In the genomic region with DNA sequence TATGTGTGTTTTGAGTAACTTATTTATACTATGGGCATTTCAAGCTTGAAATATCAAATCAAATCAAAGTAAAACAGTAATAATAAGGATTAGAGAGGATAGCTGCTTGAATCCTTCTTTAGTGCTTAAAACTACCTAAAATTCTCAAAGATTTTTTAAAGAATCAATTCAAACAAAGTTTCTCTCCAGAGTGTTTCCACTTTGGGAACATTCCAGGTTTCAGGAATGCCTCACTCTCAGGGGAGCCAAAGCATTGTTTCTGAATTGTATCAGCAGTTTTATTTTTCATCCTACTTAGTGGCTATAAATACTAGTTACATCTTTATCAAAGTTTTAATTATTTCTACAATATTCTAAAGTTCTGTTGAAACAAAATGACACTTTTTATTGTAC, we compare ENCODE assay signal across 11 cellular contexts. TPM values are rescaled to one million over a fixed set of nuclear protein-coding genes. Genes with fewer than 3 reads are reported as not detected.
A peak's percentile ranks its signal among the peaks of the same experiment; 100 is the strongest.
DNase-seq lines count a peak whose midpoint lies in the region; ATAC-seq and TF ChIP-seq lines count a peak whose summit lies in the region.
"Had no signal": no experiment of that assay in that cellular context is flagged by ENCODE, and none has a peak within 500 bp of the region (broad histone marks: within the 10 kb centered on the region; RNA-seq: fewer than 3 reads in every experiment).

No MANE protein-coding gene starts in this region.

- no peaks in the 10 kb centered on the region for H3K79me2 ChIP-seq in osteoblast (ENCODE audit: insufficient read depth, low read length)

- H3K27me3 Mint-ChIP-seq in immature natural killer cell (ENCODE audit: low read depth in 3 of 3), result peaks cover 2 to 3% (median 3%) of the 10 kb centered on the region in 3 donors
- H3K27me3 Mint-ChIP-seq: activated CD4-positive, alpha-beta memory T cell treated with anti-CD3 and anti-CD28 coated beads, Interleukin-2, amount 10 ng/mL, durations not matched to agents 7 days and 5 days; central memory CD8-positive, alpha-beta T cell had no signal

- intact Hi-C loops in Right ventricle myocardium superior (cut with DNase I) (no loop called here), cardiac septum (cut with DNase I) (loop anchor here (10.0 kb wide), 1 partner anchor 121 kb away; no protein-coding TSS in a partner anchor), vagina (cut with DNase I) (no loop called here)

- TF ChIP-seq POLR2A in vagina (IDR thresholded peaks at IDR 0.05), result no peak

- H2AFZ ChIP-seq in osteoblast (ENCODE audit: low read length), result peak overlapping the region; percentile 82

- no peak overlapping the region for H3K27ac Mint-ChIP-seq in immature natural killer cell
- H3K27ac Mint-ChIP-seq: activated CD4-positive, alpha-beta memory T cell treated with anti-CD3 and anti-CD28 coated beads, Interleukin-2, amount 10 ng/mL, durations not matched to agents 7 days and 5 days had no signal

- TF ChIP-seq CTCF in fibroblast of mammary gland (conservative IDR thresholded peaks at IDR 0.05; ENCODE audit: control insufficient read depth, insufficient read depth, low read depth, low read length) (no peak), osteoblast (IDR thresholded peaks at IDR 0.05; ENCODE audit: extremely low read depth, low read depth, low read length) (no peak), vagina (IDR thresholded peaks at IDR 0.05) (no peak)

- no peak for DNase-seq in Right ventricle myocardium superior
- no peak for DNase-seq in cardiac septum (ENCODE audit: low spot score)
- peak; percentile 54 for DNase-seq in fibroblast of mammary gland (ENCODE audit: low read depth)
- DNase-seq in osteoblast (ENCODE audit: insufficient read length, low spot score, missing footprints), result no peak
- DNase-seq in vagina (ENCODE audit: extremely low spot score in 2 of 2), result no peak
- DNase-seq in immature natural killer cell, result no peak
- no peak for DNase-seq in kidney glomerular epithelial cell (lab: John Stamatoyannopoulos, UW)
- no peak for DNase-seq in cerebellar nuclear complex (lab: John Stamatoyannopoulos, UW)
- DNase-seq: 8988T; activated CD4-positive, alpha-beta memory T cell treated with anti-CD3 and anti-CD28 coated beads, Interleukin-2, amount 10 ng/mL, durations not matched to agents 7 days and 5 days had no signal

- no peaks in the 10 kb centered on the region for H3K36me3 Mint-ChIP-seq in immature natural killer cell

- no peak overlapping the region for H3K4me3 Mint-ChIP-seq in immature natural killer cell
- H3K4me3 Mint-ChIP-seq: activated CD4-positive, alpha-beta memory T cell treated with anti-CD3 and anti-CD28 coated beads, Interleukin-2, amount 10 ng/mL, durations not matched to agents 7 days and 5 days; central memory CD8-positive, alpha-beta T cell had no signal

- H3K9me3 Mint-ChIP-seq in immature natural killer cell, result peaks cover 0 to 8% (median under 1%) of the 10 kb centered on the region in 6 donors
- H3K9me3 Mint-ChIP-seq: activated CD4-positive, alpha-beta memory T cell treated with anti-CD3 and anti-CD28 coated beads, Interleukin-2, amount 10 ng/mL, durations not matched to agents 7 days and 5 days; central memory CD8-positive, alpha-beta T cell had no signal

- peak overlapping the region; percentile 83 for H3K27ac ChIP-seq in osteoblast (ENCODE audit: low read depth, low read length)
- peak overlapping the region; percentile 82 for H3K27ac ChIP-seq in vagina

- H3K4me3 ChIP-seq in fibroblast of mammary gland (ENCODE audit: control insufficient read depth, low read depth, low read length) (peak overlapping the region; percentile 48), osteoblast (ENCODE audit: insufficient read depth, low read length) (peak overlapping the region; percentile 74), vagina (peak overlapping the region; percentile 45 to 53)

- H3K4me2 ChIP-seq in osteoblast (ENCODE audit: insufficient read depth, low read length), result peak overlapping the region; percentile 96

- H3K36me3 ChIP-seq in osteoblast (ENCODE audit: insufficient read depth, low read length) (no peaks in the 10 kb centered on the region), vagina (no peaks in the 10 kb centered on the region)

- peaks cover 14% of the 10 kb centered on the region for H3K4me1 ChIP-seq in osteoblast (ENCODE audit: insufficient read depth, low read length)
- H3K4me1 ChIP-seq in vagina, result peaks cover 20% of the 10 kb centered on the region

- peak; percentile 76 for ATAC-seq in Right ventricle myocardium superior (ENCODE audit: poor library complexity)

- no peaks in the 10 kb centered on the region for H4K20me1 ChIP-seq in osteoblast (ENCODE audit: insufficient read depth, low read length)

- H3K4me1 Mint-ChIP-seq in immature natural killer cell, result no peaks in the 10 kb centered on the region
- H3K4me1 Mint-ChIP-seq: activated CD4-positive, alpha-beta memory T cell treated with anti-CD3 and anti-CD28 coated beads, Interleukin-2, amount 10 ng/mL, durations not matched to agents 7 days and 5 days; central memory CD8-positive, alpha-beta T cell had no signal

- H3K9me3 ChIP-seq in osteoblast (ENCODE audit: low read depth, low read length) (no peaks in the 10 kb centered on the region), vagina (no peaks in the 10 kb centered on the region)

- no peaks in the 10 kb centered on the region for H3K27me3 ChIP-seq in osteoblast (ENCODE audit: insufficient read depth, low read length)
- no peaks in the 10 kb centered on the region for H3K27me3 ChIP-seq in vagina

RNA-seq across cellular contexts. Expression of gene RASSF9, which starts 0.8 kb away (rescaled TPM):
- 4.5 TPM for total RNA-seq in Right ventricle myocardium superior
- total RNA-seq in cardiac septum, result 9.1 TPM
- 5.8 and 6.8 TPM in 2 replicates for total RNA-seq in osteoblast
- total RNA-seq in vagina, result 1.7 TPM
- polyA plus RNA-seq in immature natural killer cell, result not detected
- total RNA-seq: activated CD4-positive, alpha-beta memory T cell treated with anti-CD3 and anti-CD28 coated beads, Interleukin-2, amount 10 ng/mL, durations not matched to agents 7 days and 5 days had no signal

RNA-seq across cellular contexts. Expression of gene NTS, which starts 38.7 kb away (rescaled TPM):
- not detected for total RNA-seq in Right ventricle myocardium superior
- total RNA-seq in cardiac septum, result not detected
- total RNA-seq in osteoblast, result not detected in 2 replicates
- 2.5 TPM for total RNA-seq in vagina
- not detected for polyA plus RNA-seq in immature natural killer cell
- total RNA-seq: activated CD4-positive, alpha-beta memory T cell treated with anti-CD3 and anti-CD28 coated beads, Interleukin-2, amount 10 ng/mL, durations not matched to agents 7 days and 5 days had no signal
